In genomic region chr4:81069706-81070331, GRCh38 we compare ENCODE assay signal across 8 cellular contexts. TPM values are rescaled to one million over a fixed set of nuclear protein-coding genes. Genes with fewer than 3 reads are reported as not detected.
A peak's percentile ranks its signal among the peaks of the same experiment; 100 is the strongest.
DNase-seq lines count a peak whose midpoint lies in the region; ATAC-seq and TF ChIP-seq lines count a peak whose summit lies in the region.

No MANE protein-coding gene starts in this region.

- H3K4me3 ChIP-seq in lower lobe of right lung = no peak overlapping the region

- H3K27ac Mint-ChIP-seq in activated CD4-positive, alpha-beta T cell treated with anti-CD3 and anti-CD28 coated beads, Interleukin-2, amount 10 ng/mL, durations not matched to agents 24 days and 14 days = no peak overlapping the region

- peak; percentile 97 for ATAC-seq in GM19452 (IDR thresholded peaks at IDR 0.05; ENCODE audit: unreplicated experiment)
- peak; percentile 98 for ATAC-seq in HG03469 (IDR thresholded peaks at IDR 0.05; ENCODE audit: unreplicated experiment)
- ATAC-seq in lower lobe of right lung = peak; percentile 89 to 93

- H3K27me3 ChIP-seq in lower lobe of right lung (ENCODE audit: low read depth) = no peaks in the 10 kb centered on the region

- peak; percentile 89 for TF ChIP-seq CTCF in lower lobe of right lung (IDR thresholded peaks at IDR 0.05)

- H3K36me3 Mint-ChIP-seq in activated CD4-positive, alpha-beta T cell treated with anti-CD3 and anti-CD28 coated beads, Interleukin-2, amount 10 ng/mL, durations not matched to agents 24 days and 14 days (ENCODE audit: low read depth) = no peaks in the 10 kb centered on the region

- H3K9me3 Mint-ChIP-seq in activated CD4-positive, alpha-beta T cell treated with anti-CD3 and anti-CD28 coated beads, Interleukin-2, amount 10 ng/mL, durations not matched to agents 24 days and 14 days = no peaks in the 10 kb centered on the region

- H3K4me3 Mint-ChIP-seq in activated CD4-positive, alpha-beta T cell treated with anti-CD3 and anti-CD28 coated beads, Interleukin-2, amount 10 ng/mL, durations not matched to agents 24 days and 14 days = no peak overlapping the region

- no peaks in the 10 kb centered on the region for H3K4me1 Mint-ChIP-seq in activated CD4-positive, alpha-beta T cell treated with anti-CD3 and anti-CD28 coated beads, Interleukin-2, amount 10 ng/mL, durations not matched to agents 24 days and 14 days

- intact Hi-C loops in activated CD4-positive, alpha-beta T cell treated with anti-CD3 and anti-CD28 coated beads, Interleukin-2, amount 10 ng/mL, durations not matched to agents 24 days and 14 days (cut with micrococcal nuclease) = loop anchor here (1.0 to 10.0 kb wide), 2 partner anchors 185 to 281 kb away; no protein-coding TSS in a partner anchor
- intact Hi-C loops in lower lobe of right lung (cut with DNase I) = loop anchor here (5.0 kb wide), 1 partner anchor 282 kb away; no protein-coding TSS in a partner anchor

- no peaks in the 10 kb centered on the region for H3K36me3 ChIP-seq in lower lobe of right lung

- peak; percentile 64 for DNase-seq in COLO829 (ENCODE audit: low spot score)
- peak; percentile 83 for DNase-seq in NCI-H510A treated with DMSO at 0.1 percent for 48 hours (lab: John Stamatoyannopoulos, UW)
- peak; percentile 86 for DNase-seq in activated CD4-positive, alpha-beta T cell treated with anti-CD3 and anti-CD28 coated beads, Interleukin-2, amount 10 ng/mL, durations not matched to agents 24 days and 14 days
- peak; percentile 85 for DNase-seq in dermis blood vessel endothelial cell
- DNase-seq in lower lobe of right lung = no peak
- DNase-seq in stimulated activated CD8-positive, alpha-beta memory T cell treated with anti-CD3 and anti-CD28 coated beads, Interleukin-12 subunit alpha, Interleukin-12 subunit beta, amount 100 ng/mL, for 4 hours (ENCODE audit: low read depth) = peak; percentile 4

- no peaks in the 10 kb centered on the region for H3K9me3 ChIP-seq in lower lobe of right lung

- H3K4me1 ChIP-seq in lower lobe of right lung = no peaks in the 10 kb centered on the region

- no peak overlapping the region for H3K27ac ChIP-seq in lower lobe of right lung

- H3K27me3 Mint-ChIP-seq in activated CD4-positive, alpha-beta T cell treated with anti-CD3 and anti-CD28 coated beads, Interleukin-2, amount 10 ng/mL, durations not matched to agents 24 days and 14 days = peaks cover 12% of the 10 kb centered on the region

RNA-seq across cellular contexts. Expression of gene BMP3, which starts 39.3 kb away (rescaled TPM):
- total RNA-seq in activated CD4-positive, alpha-beta T cell treated with anti-CD3 and anti-CD28 coated beads, Interleukin-2, amount 10 ng/mL, durations not matched to agents 24 days and 14 days = not detected in 2 replicates
- total RNA-seq in dermis blood vessel endothelial cell (not detected in 2 replicates), lower lobe of right lung (18.2 TPM)

Comparison
In these comparisons a context has a peak if more than half of its experiments do, and no peak if none do; other contexts are left out.
1. RNA of gene BMP3, which starts 39.3 kb away (total RNA-seq): 18.2 TPM in lower lobe of right lung (single experiment); not detected in activated CD4-positive, alpha-beta T cell treated with anti-CD3 and anti-CD28 coated beads, Interleukin-2, amount 10 ng/mL, durations not matched to agents 24 days and 14 days and not detected in dermis blood vessel endothelial cell; every median in the first group is over 10 times any median in the second.
2. Peak in every context shown above with its lines, with median percentiles within 50 percentile points of each other: ATAC-seq.